ENCODE assay signal across 30 cellular contexts in genomic region chr9:36251428-36251827, GRCh38.
"Had no signal": no experiment of that assay in that cellular context is flagged by ENCODE, and none has a peak within 500 bp of the region (broad histone marks: within the 10 kb centered on the region; RNA-seq: fewer than 3 reads in every experiment).

No MANE protein-coding gene starts in this region.

- ATAC-seq: activated CD4-positive, alpha-beta T cell treated with anti-CD3 and anti-CD28 coated beads for 36 hours; activated CD8-positive, alpha-beta memory T cell treated with anti-CD3 and anti-CD28 coated beads, Interleukin-2, amount 10 ng/mL, durations not matched to agents 7 days and 5 days; activated CD8-positive, alpha-beta T cell treated with anti-CD3 and anti-CD28 coated beads, Interleukin-2, amount 10 ng/mL, durations not matched to agents 7 days and 5 days; activated T-cell treated with anti-CD3 and anti-CD28 coated beads, Interleukin-2, amount 50 U/mL, for 4 hours; activated T-helper 17 cell treated with anti-CD3 and anti-CD28 coated beads, Interleukin-2, amount 50 U/mL, for 72 hours; gastroesophageal sphincter; heart right ventricle; T-helper 17 cell had no signal

- H3K36me3 ChIP-seq: brain microvascular endothelial cell had no signal

- H3K27me3 Mint-ChIP-seq: activated CD4-positive, alpha-beta memory T cell treated with anti-CD3 and anti-CD28 coated beads for 36 hours; activated CD4-positive, alpha-beta T cell treated with anti-CD3 and anti-CD28 coated beads for 36 hours; activated CD4-positive, alpha-beta T cell treated with anti-CD3 and anti-CD28 coated beads, Interleukin-2, amount 10 ng/mL, durations not matched to agents 24 days and 14 days; activated CD8-positive, alpha-beta memory T cell treated with anti-CD3 and anti-CD28 coated beads, Interleukin-2, amount 10 ng/mL, durations not matched to agents 7 days and 5 days; activated naive CD8-positive, alpha-beta T cell; activated T-helper 17 cell treated with anti-CD3 and anti-CD28 coated beads, Interleukin-2, amount 50 U/mL, for 72 hours; central memory CD8-positive, alpha-beta T cell; T-helper 17 cell had no signal

- H3K4me3 Mint-ChIP-seq: activated CD4-positive, alpha-beta memory T cell treated with anti-CD3 and anti-CD28 coated beads for 36 hours; activated CD4-positive, alpha-beta T cell treated with anti-CD3 and anti-CD28 coated beads for 36 hours; activated CD4-positive, alpha-beta T cell treated with anti-CD3 and anti-CD28 coated beads, Interleukin-2, amount 10 ng/mL, durations not matched to agents 24 days and 14 days; activated CD8-positive, alpha-beta memory T cell treated with anti-CD3 and anti-CD28 coated beads, Interleukin-2, amount 10 ng/mL, durations not matched to agents 7 days and 5 days; activated CD8-positive, alpha-beta T cell treated with anti-CD3 and anti-CD28 coated beads, Interleukin-2, amount 10 ng/mL, durations not matched to agents 7 days and 5 days; activated naive CD8-positive, alpha-beta T cell; activated T-cell treated with anti-CD3 and anti-CD28 coated beads, Interleukin-2, amount 50 U/mL, for 4 hours; activated T-helper 17 cell treated with anti-CD3 and anti-CD28 coated beads, Interleukin-2, amount 50 U/mL, for 72 hours; central memory CD8-positive, alpha-beta T cell; T-helper 17 cell; T-helper 2 cell treated with Interferon-gamma antibody and Interleukin-4, amounts not matched to agents 5 μg/mL and 100 μg/mL, for 36 hours had no signal

- H3K27ac Mint-ChIP-seq: activated CD4-positive, alpha-beta memory T cell treated with anti-CD3 and anti-CD28 coated beads for 36 hours; activated CD4-positive, alpha-beta T cell treated with anti-CD3 and anti-CD28 coated beads for 36 hours; activated CD8-positive, alpha-beta memory T cell treated with anti-CD3 and anti-CD28 coated beads, Interleukin-2, amount 10 ng/mL, durations not matched to agents 7 days and 5 days; activated CD8-positive, alpha-beta T cell treated with anti-CD3 and anti-CD28 coated beads, Interleukin-2, amount 10 ng/mL, durations not matched to agents 7 days and 5 days; activated naive CD8-positive, alpha-beta T cell; activated T-helper 17 cell treated with anti-CD3 and anti-CD28 coated beads, Interleukin-2, amount 50 U/mL, for 72 hours; T-helper 17 cell; T-helper 2 cell treated with Interferon-gamma antibody and Interleukin-4, amounts not matched to agents 5 μg/mL and 100 μg/mL, for 36 hours had no signal

- H3K9me3 ChIP-seq: esophagus squamous epithelium, gastroesophageal sphincter, heart right ventricle had no signal

- H3K4me3 ChIP-seq: esophagus squamous epithelium, gastroesophageal sphincter, heart right ventricle had no signal

- H3K9me3 Mint-ChIP-seq: activated CD4-positive, alpha-beta memory T cell treated with anti-CD3 and anti-CD28 coated beads for 36 hours; activated CD4-positive, alpha-beta T cell treated with anti-CD3 and anti-CD28 coated beads, Interleukin-2, amount 10 ng/mL, durations not matched to agents 24 days and 14 days; activated T-cell treated with anti-CD3 and anti-CD28 coated beads, Interleukin-2, amount 50 U/mL, for 4 hours; activated T-helper 17 cell treated with anti-CD3 and anti-CD28 coated beads, Interleukin-2, amount 50 U/mL, for 72 hours; central memory CD8-positive, alpha-beta T cell; T-helper 2 cell treated with Interferon-gamma antibody and Interleukin-4, amounts not matched to agents 5 μg/mL and 100 μg/mL, for 36 hours had no signal

- H3K27ac ChIP-seq: brain microvascular endothelial cell, epithelial cell of prostate, gastroesophageal sphincter, heart right ventricle had no signal

- H3K27me3 ChIP-seq: brain microvascular endothelial cell, esophagus squamous epithelium, gastroesophageal sphincter, heart right ventricle had no signal

- DNase-seq: activated CD4-positive, alpha-beta memory T cell treated with anti-CD3 and anti-CD28 coated beads for 36 hours; activated CD4-positive, alpha-beta T cell treated with anti-CD3 and anti-CD28 coated beads, Interleukin-2, amount 10 ng/mL, durations not matched to agents 24 days and 14 days; activated CD4-positive, CD25-positive, alpha-beta regulatory T cell; activated CD4-positive, CD25-positive, alpha-beta regulatory T cell treated with anti-CD3 and anti-CD28 coated beads, Interleukin-2, amount 50 U/mL, for 72 hours; activated CD8-positive, alpha-beta memory T cell treated with anti-CD3 and anti-CD28 coated beads, Interleukin-2, amount 10 ng/mL, durations not matched to agents 7 days and 5 days; activated CD8-positive, alpha-beta memory T cell treated with anti-CD3 and anti-CD28 coated beads, Interleukin-2, amount 50 U/mL, for 4 hours; activated CD8-positive, alpha-beta T cell treated with anti-CD3 and anti-CD28 coated beads, Interleukin-2, amount 10 ng/mL, durations not matched to agents 7 days and 5 days; activated effector memory CD4-positive, alpha-beta T cell treated with Interleukin-2 at 50 U/mL for 16 hours; activated gamma-delta T cell treated with Interleukin-2 at 50 U/mL for 16 hours; activated naive CD4-positive, alpha-beta T cell treated with anti-CD3 and anti-CD28 coated beads, Interleukin-2, amount 50 U/mL, for 16 hours; activated naive CD4-positive, alpha-beta T cell treated with Interleukin-2 at 50 U/mL for 16 hours; activated T-cell treated with anti-CD3 and anti-CD28 coated beads, Interleukin-2, amount 50 U/mL, for 4 hours; amniotic stem cell; anterior cingulate cortex; brain microvascular endothelial cell; cortex of kidney; effector CD8-positive, alpha-beta T cell; esophagus squamous epithelium; foreskin melanocyte; heart right ventricle; T-helper 1 cell; T-helper 17 cell; T1000 had no signal
